ENCODE assay signal across 22 cellular contexts in genomic region chr10:128774979-128775378, GRCh38.
DNase-seq lines count a peak whose midpoint lies in the region; ATAC-seq, FAIRE-seq and TF ChIP-seq lines count a peak whose summit lies in the region.
"Had no signal": no experiment of that assay in that cellular context is flagged by ENCODE, and none has a peak within 500 bp of the region (broad histone marks: within the 10 kb centered on the region; RNA-seq: fewer than 3 reads in every experiment).

No MANE protein-coding gene starts in this region.

- no peak overlapping the region for H3K4me3 Mint-ChIP-seq in MCF 10A (ENCODE audit: unreplicated experiment)
- no peak overlapping the region for H3K4me3 Mint-ChIP-seq in GM23338
- H3K4me3 Mint-ChIP-seq: B cell; CD4-positive, alpha-beta T cell; CD8-positive, alpha-beta T cell had no signal

- H4K20me1 ChIP-seq in GM23338 (replicated peaks; ENCODE audit: insufficient read depth) (no peaks in the 10 kb centered on the region), H1 (replicated peaks in 1 of 2; ENCODE audit: control insufficient read depth in 1 of 2, insufficient read depth in 2 of 2, low read length in 2 of 2) (no peaks in the 10 kb centered on the region)
- H4K20me1 ChIP-seq: BLaER1 treated with 17β-estradiol and CSF1 and Interleukin-3, amounts not matched to agents 10 nM and 100 nM had no signal

- H3K9me3 Mint-ChIP-seq in MCF 10A (ENCODE audit: unreplicated experiment) (peaks cover 31% of the 10 kb centered on the region), GM23338 (peaks cover 23% of the 10 kb centered on the region)

- H3K27ac ChIP-seq in breast epithelium (no peak overlapping the region), GM23338 (ENCODE audit: low read depth) (no peak overlapping the region), H1 (ENCODE audit: low read depth, low read length) (no peak overlapping the region)
- H3K27ac ChIP-seq: 22Rv1; A549; BLaER1 treated with 17β-estradiol and CSF1 and Interleukin-3, amounts not matched to agents 10 nM and 100 nM; C4-2B had no signal

- H3K14ac ChIP-seq in H1 (ENCODE audit: insufficient read length), result no peak overlapping the region

- no peak overlapping the region for H2BK12ac ChIP-seq in H1 (ENCODE audit: low read depth, low read length)

- no peak for ATAC-seq in GM23338
- ATAC-seq: A549; CD8-positive, alpha-beta T cell had no signal

- FAIRE-seq in H1 (lab: Jason Lieb, UNC), result no peak
- FAIRE-seq: A549, D721Med, G401.6, GM12891, GM19239 had no signal

- DNase-seq in MCF 10A (ENCODE audit: unreplicated experiment) (peak; percentile 9), breast epithelium (ENCODE audit: low spot score in 2 of 2) (no peak), GM23338 (ENCODE audit: low spot score) (no peak), H1 (ENCODE audit: low read depth in 1 of 2, low spot score in 2 of 2) (no peak), NCI-H1048 (lab: John Stamatoyannopoulos, UW) (no peak), NCI-H446 treated with DMSO at 0.1 percent for 48 hours (lab: John Stamatoyannopoulos, UW) (no peak)
- DNase-seq: AML-193; Caco-2; Calu3; CD4-positive, alpha-beta T cell; CD8-positive, alpha-beta T cell; DMS79 treated with DMSO at 0.1 percent for 48 hours; GF-D8 had no signal

- no peaks in the 10 kb centered on the region for H3F3A ChIP-seq in GM23338 (replicated peaks; ENCODE audit: low read depth)

- POLR2A ChIA-PET in MCF 10A (lab: Yijun Ruan, JAX), result no interaction called here
- POLR2A ChIA-PET in H1 (lab: Charles Lee; ENCODE audit: partially characterized antibody), result no interaction called here

- H2BK15ac ChIP-seq in H1 (ENCODE audit: low read length), result no peak overlapping the region

- CTCF ChIA-PET in MCF 10A (lab: Yijun Ruan, JAX) (interaction anchor here (0.7 kb wide), 1 partner anchor 517 kb away, joined by 3 read pairs; no protein-coding TSS in a partner anchor), H1 (lab: Charles Lee; ENCODE audit: partially characterized antibody) (interaction anchor here (1.5 kb wide), 1 partner anchor 47 kb away, joined by 4 read pairs; no protein-coding TSS in a partner anchor)

- H2AFZ ChIP-seq in GM23338, result peak overlapping the region; percentile 59; the same call in 1 of the 2 replicates
- H2AFZ ChIP-seq in H1 (ENCODE audit: low read length), result no peak overlapping the region

- H3K4me2 ChIP-seq in GM23338, result no peak overlapping the region
- H3K4me2 ChIP-seq in H1 (ENCODE audit: insufficient read depth in 1 of 2, low read depth in 2 of 2, low read length in 2 of 2), result no peak overlapping the region
- H3K4me2 ChIP-seq: A549; BLaER1 treated with 17β-estradiol and CSF1 and Interleukin-3, amounts not matched to agents 10 nM and 100 nM had no signal

- no peak for TF ChIP-seq CTCF in MCF 10A (IDR thresholded peaks at IDR 0.05; ENCODE audit: unreplicated experiment)
- no peak for TF ChIP-seq CTCF in breast epithelium (IDR thresholded peaks at IDR 0.05)
- TF ChIP-seq CTCF in GM23338 (conservative IDR thresholded peaks at IDR 0.05; ENCODE audit: low read depth in 2 of 2), result no peak
- TF ChIP-seq CTCF in H1 (IDR thresholded peaks at IDR 0.05; ENCODE audit: control extremely low read depth in 1 of 3, insufficient read depth in 1 of 3, low read depth in 1 of 3, low read length in 3 of 3), result no peak

- H3K27me3 ChIP-seq in breast epithelium (no peaks in the 10 kb centered on the region), GM23338 (ENCODE audit: insufficient read depth) (no peaks in the 10 kb centered on the region), H1 (replicated peaks in 1 of 4; ENCODE audit: control insufficient read depth in 3 of 4, extremely low read depth in 1 of 4, insufficient read depth in 3 of 4, low read length in 3 of 4) (no peaks in the 10 kb centered on the region)
- H3K27me3 ChIP-seq: BLaER1 treated with 17β-estradiol and CSF1 and Interleukin-3, amounts not matched to agents 10 nM and 100 nM had no signal

- no TSS peak for BruUV-seq in MCF 10A (replicated peaks; lab: Mats Ljungman, UMichigan)

- H3K4me1 ChIP-seq in breast epithelium, result no peaks in the 10 kb centered on the region
- H3K4me1 ChIP-seq in GM23338 (ENCODE audit: insufficient read depth), result no peaks in the 10 kb centered on the region
- no peaks in the 10 kb centered on the region; a peak in 1 of 7 replicates for H3K4me1 ChIP-seq in H1 (replicated peaks in 1 of 4; ENCODE audit: control insufficient read depth in 3 of 4, insufficient read depth in 4 of 4, low read length in 3 of 4)
- H3K4me1 ChIP-seq: A549, Caco-2 had no signal

- peaks cover 7% of the 10 kb centered on the region for H3K36me3 Mint-ChIP-seq in MCF 10A (ENCODE audit: insufficient read depth, unreplicated experiment)
- H3K36me3 Mint-ChIP-seq in GM23338 (ENCODE audit: low read depth), result peaks cover 15% of the 10 kb centered on the region; the same call in 2 of the 3 replicates
- H3K36me3 Mint-ChIP-seq: CD8-positive, alpha-beta T cell had no signal

- intact Hi-C loops in MCF 10A (cut with micrococcal nuclease), result no loop called here
- intact Hi-C loops in breast epithelium (cut with DNase I; ENCODE audit: low total_unique reads), result no loop called here

- no peak overlapping the region for H3K18ac ChIP-seq in H1 (ENCODE audit: extremely low read depth, low read length)

- no peak overlapping the region for H4K8ac ChIP-seq in H1 (ENCODE audit: extremely low read depth, insufficient read depth, low read length)

- no peak overlapping the region for H2BK5ac ChIP-seq in H1 (ENCODE audit: low read depth, low read length)

- no peaks in the 10 kb centered on the region for H3K79me2 ChIP-seq in GM23338 (replicated peaks; ENCODE audit: insufficient read depth)
- H3K79me2 ChIP-seq in H1 (ENCODE audit: control insufficient read depth in 1 of 2, insufficient read depth in 2 of 2, low read length in 2 of 2), result no peaks in the 10 kb centered on the region

- H2AK5ac ChIP-seq in H1 (ENCODE audit: low read depth, low read length), result no peak overlapping the region

- H3K23ac ChIP-seq in H1 (ENCODE audit: insufficient read length), result no peak overlapping the region

- 0 out of 2 replicates have a peak, but pooled peaks cover 10% of the 10 kb centered on the region for H3K9me2 ChIP-seq in GM23338 (ENCODE audit: insufficient read depth)

- H3K36me3 ChIP-seq in breast epithelium (no peaks in the 10 kb centered on the region), GM23338 (ENCODE audit: insufficient read depth) (no peaks in the 10 kb centered on the region), H1 (ENCODE audit: control insufficient read depth in 2 of 4, insufficient read depth in 4 of 4, low read length in 3 of 4) (no peaks in the 10 kb centered on the region)
- H3K36me3 ChIP-seq: BLaER1 treated with 17β-estradiol and CSF1 and Interleukin-3, amounts not matched to agents 10 nM and 100 nM had no signal

- no peaks in the 10 kb centered on the region for H3K79me1 ChIP-seq in H1 (ENCODE audit: low read depth, low read length)

- H3K56ac ChIP-seq in H1 (replicated peaks; ENCODE audit: insufficient read length, low read depth, low read length), result no peak overlapping the region

- H3K4me1 Mint-ChIP-seq in MCF 10A (ENCODE audit: insufficient read depth, unreplicated experiment) (no peaks in the 10 kb centered on the region), GM23338 (peaks cover 11% of the 10 kb centered on the region; the same call in 2 of the 3 replicates)
- H3K4me1 Mint-ChIP-seq: B cell had no signal

- no peak overlapping the region for H4K5ac ChIP-seq in H1 (ENCODE audit: insufficient read length, low read depth, low read length)

- no peak overlapping the region for H2BK20ac ChIP-seq in H1 (ENCODE audit: low read length)

- TF ChIP-seq POLR2A in breast epithelium (IDR thresholded peaks at IDR 0.05) (no peak), H1 (IDR thresholded peaks at IDR 0.05; ENCODE audit: control extremely low read depth in 1 of 2, low read depth in 2 of 2, low read length in 2 of 2) (no peak)

- H3K9me3 ChIP-seq in breast epithelium (peaks cover 2 to 14% of the 10 kb centered on the region in 2 donors), H1 (ENCODE audit: insufficient read depth in 2 of 2, low read depth in 1 of 2, low read length in 1 of 2) (peaks cover 5 to 8% of the 10 kb centered on the region in 2 experiments; a peak in 2 of 4 replicates)
- H3K9me3 ChIP-seq: A549, Caco-2 had no signal

- WGBS in H1 (ENCODE audit: extremely low coverage in 1 of 2, insufficient coverage in 1 of 2, insufficient read length in 1 of 2, insufficient replicate concordance in 2 of 2, low coverage in 1 of 2, low lambda C conversion rate in 2 of 2, missing lambda C conversion rate in 1 of 2), 2 experiments, result 100% methylated on average over 1 of the region's 1 CpG; no CpG with 5 or more reads in 1 of the 2 experiments

- H3K4ac ChIP-seq in H1 (replicated peaks; ENCODE audit: insufficient read length, low read depth, low read length), result no peak overlapping the region

- H3K9ac ChIP-seq in H1 (replicated peaks in 1 of 4; ENCODE audit: extremely low read depth in 1 of 4, low read depth in 3 of 4, low read length in 3 of 4), result no peak overlapping the region
- H3K9ac ChIP-seq: BLaER1 treated with 17β-estradiol and CSF1 and Interleukin-3, amounts not matched to agents 10 nM and 100 nM had no signal

- no peak for TF ChIP-seq RAD21 in H1 (IDR thresholded peaks at IDR 0.05 in 1 of 2, conservative IDR thresholded peaks at IDR 0.05 in 1 of 2; ENCODE audit: low read depth in 2 of 2, low read length in 2 of 2)

- H4K91ac ChIP-seq in H1 (replicated peaks; ENCODE audit: insufficient read length, low read length), result no peak overlapping the region

- H3K27ac Mint-ChIP-seq in MCF 10A (ENCODE audit: low read depth, unreplicated experiment), result no peak overlapping the region
- no peak overlapping the region for H3K27ac Mint-ChIP-seq in GM23338
- H3K27ac Mint-ChIP-seq: B cell; CD4-positive, alpha-beta T cell; CD8-positive, alpha-beta T cell had no signal

- H3K27me3 Mint-ChIP-seq in MCF 10A (ENCODE audit: insufficient read depth, unreplicated experiment) (no peaks in the 10 kb centered on the region), GM23338 (ENCODE audit: insufficient read depth, low read depth, poor library complexity) (no peaks in the 10 kb centered on the region)
- H3K27me3 Mint-ChIP-seq: B cell had no signal

- H2BK120ac ChIP-seq in H1 (replicated peaks; ENCODE audit: low read depth, low read length), result no peak overlapping the region

- no peaks in the 10 kb centered on the region for H3K23me2 ChIP-seq in H1 (ENCODE audit: low read depth, low read length)

- TF ChIP-seq EP300 in H1 (IDR thresholded peaks at IDR 0.05; ENCODE audit: borderline replicate concordance in 1 of 2, low read depth in 2 of 2, low read length in 2 of 2), result no peak

- no peak overlapping the region for H3K4me3 ChIP-seq in breast epithelium
- no peak overlapping the region for H3K4me3 ChIP-seq in GM23338
- no peak overlapping the region for H3K4me3 ChIP-seq in H1 (ENCODE audit: extremely low read depth in 1 of 4, insufficient read depth in 2 of 4, low read depth in 3 of 4, low read length in 4 of 4)
- H3K4me3 ChIP-seq: A549; BLaER1 treated with 17β-estradiol and CSF1 and Interleukin-3, amounts not matched to agents 10 nM and 100 nM had no signal

TF ChIP-seq in GM23338, 12 proteins besides CTCF, POLR2A, EP300 and RAD21 (continues in another document):
- TF ChIP-seq EZH2 (IDR thresholded peaks at IDR 0.05; ENCODE audit: low read depth, unreplicated experiment), result no peak

TF ChIP-seq in H1, 55 proteins besides CTCF, POLR2A, EP300 and RAD21:
- TF ChIP-seq SIN3A (conservative IDR thresholded peaks at IDR 0.05 in 1 of 2, IDR thresholded peaks at IDR 0.05 in 1 of 2; ENCODE audit: low read depth in 1 of 2, low read length in 2 of 2) (no peak), CEBPB (IDR thresholded peaks at IDR 0.05; ENCODE audit: low read depth, low read length) (peak; percentile 71; the same call in 1 of the 2 replicates)
